Comparison of ENCODE assay signal across 23 cellular contexts in the genomic region with DNA sequence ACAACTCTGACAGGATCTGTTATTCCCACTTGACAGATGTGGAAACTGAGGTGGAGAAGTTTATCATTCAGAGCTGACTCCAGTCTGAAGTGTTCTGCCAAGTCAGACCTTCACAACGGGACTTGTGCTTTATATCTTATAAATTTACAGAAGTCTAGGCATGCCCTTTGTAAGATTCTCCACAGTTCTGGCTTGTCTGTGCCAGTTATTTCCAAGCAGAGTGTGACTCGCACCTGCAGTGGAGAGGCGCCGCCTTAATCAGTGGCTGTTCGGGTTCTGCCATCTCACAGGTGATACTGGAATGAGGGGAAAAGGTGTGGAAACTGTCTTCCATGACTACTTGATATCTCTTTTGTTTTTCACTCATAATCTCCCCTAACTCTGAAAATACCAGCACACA.
"Had no signal": no experiment of that assay in that cellular context is flagged by ENCODE, and none has a peak within 500 bp of the region (broad histone marks: within the 10 kb centered on the region; RNA-seq: fewer than 3 reads in every experiment).

No MANE protein-coding gene starts in this region.

- H3K27me3 ChIP-seq: gastroesophageal sphincter, uterus had no signal

- H3K4me1 ChIP-seq: psoas muscle, uterus had no signal

- H3K27ac ChIP-seq: epithelial cell of prostate, gastroesophageal sphincter, parathyroid adenoma, psoas muscle, uterus had no signal

- H3K36me3 ChIP-seq: uterus had no signal

- H3K79me2 ChIP-seq: parathyroid adenoma had no signal

- H3K9me3 Mint-ChIP-seq: activated CD4-positive, alpha-beta memory T cell treated with anti-CD3 and anti-CD28 coated beads for 36 hours; activated CD4-positive, alpha-beta T cell treated with anti-CD3 and anti-CD28 coated beads, Interleukin-2, amount 10 ng/mL, durations not matched to agents 24 days and 14 days; activated T-cell treated with anti-CD3 and anti-CD28 coated beads, Interleukin-2, amount 50 U/mL, for 24 hours; naive thymus-derived CD4-positive, alpha-beta T cell; neural crest cell; type B pancreatic cell had no signal

- H3K27ac Mint-ChIP-seq: activated CD4-positive, alpha-beta memory T cell treated with anti-CD3 and anti-CD28 coated beads for 36 hours; activated CD4-positive, alpha-beta T cell treated with anti-CD3 and anti-CD28 coated beads, Interleukin-2, amount 10 ng/mL, durations not matched to agents 24 days and 14 days; activated T-cell treated with anti-CD3 and anti-CD28 coated beads, Interleukin-2, amount 50 U/mL, for 24 hours; type B pancreatic cell had no signal

- ATAC-seq: gastroesophageal sphincter; left colon; naive thymus-derived CD4-positive, alpha-beta T cell; psoas muscle had no signal

- H3K36me3 Mint-ChIP-seq: type B pancreatic cell had no signal

- H2AFZ ChIP-seq: parathyroid adenoma had no signal

- H3K4me3 ChIP-seq: gastroesophageal sphincter, psoas muscle, uterus had no signal

- DNase-seq: activated CD4-positive, alpha-beta memory T cell treated with anti-CD3 and anti-CD28 coated beads for 36 hours; activated CD4-positive, alpha-beta T cell treated with anti-CD3 and anti-CD28 coated beads, Interleukin-2, amount 10 ng/mL, durations not matched to agents 24 days and 14 days; activated CD4-positive, CD25-positive, alpha-beta regulatory T cell treated with anti-CD3 and anti-CD28 coated beads, Interleukin-2, amount 50 U/mL, for 72 hours; activated CD8-positive, alpha-beta memory T cell treated with anti-CD3 and anti-CD28 coated beads, Interleukin-2, amount 50 U/mL, for 48 hours; activated gamma-delta T cell; activated naive CD4-positive, alpha-beta T cell treated with anti-CD3 and anti-CD28 coated beads, Interleukin-2, amount 50 U/mL, for 16 hours; activated T-cell treated with anti-CD3 and anti-CD28 coated beads, Interleukin-2, amount 50 U/mL, for 24 hours; amniotic stem cell; cortex of kidney; kidney; left colon; midbrain; naive thymus-derived CD4-positive, alpha-beta T cell; occipital lobe; psoas muscle; stimulated activated naive CD4-positive, alpha-beta T cell treated with Interleukin-2 at 50 U/mL for 16 hours; T-helper 2 cell; uterus had no signal

- H3K4me1 Mint-ChIP-seq: activated CD4-positive, alpha-beta T cell treated with anti-CD3 and anti-CD28 coated beads, Interleukin-2, amount 10 ng/mL, durations not matched to agents 24 days and 14 days; neural crest cell had no signal

- H3K9ac ChIP-seq: parathyroid adenoma had no signal

- H3K4me3 Mint-ChIP-seq: activated CD4-positive, alpha-beta memory T cell treated with anti-CD3 and anti-CD28 coated beads for 36 hours; activated CD4-positive, alpha-beta T cell treated with anti-CD3 and anti-CD28 coated beads, Interleukin-2, amount 10 ng/mL, durations not matched to agents 24 days and 14 days; activated T-cell treated with anti-CD3 and anti-CD28 coated beads, Interleukin-2, amount 50 U/mL, for 24 hours; naive thymus-derived CD4-positive, alpha-beta T cell; neural crest cell; type B pancreatic cell had no signal

- H3K9me3 ChIP-seq: gastroesophageal sphincter, psoas muscle, uterus had no signal

- H3K27me3 Mint-ChIP-seq: activated CD4-positive, alpha-beta memory T cell treated with anti-CD3 and anti-CD28 coated beads for 36 hours; activated CD4-positive, alpha-beta T cell treated with anti-CD3 and anti-CD28 coated beads, Interleukin-2, amount 10 ng/mL, durations not matched to agents 24 days and 14 days; activated T-cell treated with anti-CD3 and anti-CD28 coated beads, Interleukin-2, amount 50 U/mL, for 24 hours; naive thymus-derived CD4-positive, alpha-beta T cell; type B pancreatic cell had no signal
